In genomic region chr12:46794593-46795190, GRCh38 we compare ENCODE assay signal across 16 cellular contexts. TPM values are rescaled to one million over a fixed set of nuclear protein-coding genes. Genes with fewer than 3 reads are reported as not detected.
A peak's percentile ranks its signal among the peaks of the same experiment; 100 is the strongest.
DNase-seq lines count a peak whose midpoint lies in the region; ATAC-seq and TF ChIP-seq lines count a peak whose summit lies in the region.
"Had no signal": no experiment of that assay in that cellular context is flagged by ENCODE, and none has a peak within 500 bp of the region (broad histone marks: within the 10 kb centered on the region; RNA-seq: fewer than 3 reads in every experiment).

No MANE protein-coding gene starts in this region.

- peak; percentile 2 for DNase-seq in GM13977 (ENCODE audit: low spot score)
- no peak for DNase-seq in anterior cingulate cortex (lab: John Stamatoyannopoulos, UW)
- DNase-seq in SKM-1 treated with dmso at 0.1 percent for 144 hours (lab: John Stamatoyannopoulos, UW; ENCODE audit: unreplicated experiment): no peak
- no peak for DNase-seq in left colon
- DNase-seq: activated B cell treated with CpG ODN at 0.5 μM for 24 hours; CD8-positive, alpha-beta T cell; HCEC 1CT; NCI-H1092 treated with DMSO at 0.1 percent for 48 hours; NCI-H446; psoas muscle; stimulated activated CD4-positive, alpha-beta T cell treated with anti-CD3 and anti-CD28 coated beads, Interleukin-4, amount 100 ng/mL, for 4 hours had no signal

- intact Hi-C loops in left colon (cut with DNase I, micrococcal nuclease): no loop called here

- in situ Hi-C loops in GM13977 (cut with MboI; ENCODE audit: low pct_unique_long_range_greater_than_20kb, low sequenced_read_pairs, unreplicated experiment): no loop called here

- peak; percentile 73 for ATAC-seq in GM18907 (IDR thresholded peaks at IDR 0.05; ENCODE audit: unreplicated experiment)
- ATAC-seq in GM21825 (IDR thresholded peaks at IDR 0.05; ENCODE audit: unreplicated experiment): peak; percentile 68
- ATAC-seq in HG03432 (IDR thresholded peaks at IDR 0.05; ENCODE audit: unreplicated experiment): peak; percentile 82
- ATAC-seq in left colon: no peak
- ATAC-seq in SK-N-SH treated with all-trans-retinoic acid at 6 μM for 48 hours: no peak
- ATAC-seq: CD8-positive, alpha-beta T cell; psoas muscle; Right ventricle myocardium inferior had no signal

- no peak for TF ChIP-seq CTCF in GM13977 (IDR thresholded peaks at IDR 0.05; ENCODE audit: extremely low read depth, insufficient read depth, missing control alignments)

TF ChIP-seq in SK-N-SH treated with all-trans-retinoic acid at 6 μM for 48 hours, 23 proteins besides CTCF, POLR2A, EP300 and RAD21:
- TF ChIP-seq PPARA (CRISPR knock-in tag; IDR thresholded peaks at IDR 0.05; ENCODE audit: borderline replicate concordance) (no peak), OSR1 (CRISPR knock-in tag; IDR thresholded peaks at IDR 0.05) (no peak), CSDC2 (CRISPR knock-in tag; IDR thresholded peaks at IDR 0.05) (no peak), ESRRG (CRISPR knock-in tag; IDR thresholded peaks at IDR 0.05) (no peak), CSRNP3 (CRISPR knock-in tag; IDR thresholded peaks at IDR 0.05) (no peak), POU6F1 (CRISPR knock-in tag; IDR thresholded peaks at IDR 0.05; ENCODE audit: borderline replicate concordance, low read depth) (no peak), RARB (CRISPR knock-in tag; IDR thresholded peaks at IDR 0.05) (no peak), TSHZ2 (CRISPR knock-in tag; IDR thresholded peaks at IDR 0.05) (no peak)

RNA-seq across cellular contexts. Expression of gene SLC38A4, which starts 31.1 kb away (rescaled TPM):
- total RNA-seq in left colon: 1 to 10 TPM; 5.4 to 8.0 TPM
- total RNA-seq: activated B cell treated with CpG ODN at 0.5 μM for 24 hours; CD8-positive, alpha-beta T cell had no signal

Comparison
In these comparisons a context has a peak if more than half of its experiments do, and no peak if none do; other contexts are left out.
1. ATAC-seq: peak in GM18907 (single experiment), GM21825 (single experiment) and HG03432 (single experiment); none in left colon (single experiment) and SK-N-SH treated with all-trans-retinoic acid at 6 μM for 48 hours (single experiment).